Comparison of ENCODE assay signal across 1 cellular context in genomic region chr5:39283231-39283818, GRCh38.
TF ChIP-seq lines count a peak whose summit lies in the region.

No MANE protein-coding gene starts in this region.

TF ChIP-seq in WTC11, 78 proteins besides CTCF, POLR2A, EP300 and RAD21 (continued from another document):
- TF ChIP-seq AR (CRISPR knock-in tag; IDR thresholded peaks at IDR 0.05) (no peak), FOXP4 (CRISPR knock-in tag; IDR thresholded peaks at IDR 0.05) (no peak), ZNF232 (CRISPR knock-in tag; IDR thresholded peaks at IDR 0.05) (no peak), FOXP1 (CRISPR knock-in tag; IDR thresholded peaks at IDR 0.05; ENCODE audit: borderline replicate concordance) (no peak), CBFB (CRISPR knock-in tag; IDR thresholded peaks at IDR 0.05; ENCODE audit: low read depth) (no peak), ZNF532 (CRISPR knock-in tag; IDR thresholded peaks at IDR 0.05; ENCODE audit: borderline replicate concordance) (no peak)
